19 cellular contexts compared by ENCODE assay signal in the genomic region with DNA sequence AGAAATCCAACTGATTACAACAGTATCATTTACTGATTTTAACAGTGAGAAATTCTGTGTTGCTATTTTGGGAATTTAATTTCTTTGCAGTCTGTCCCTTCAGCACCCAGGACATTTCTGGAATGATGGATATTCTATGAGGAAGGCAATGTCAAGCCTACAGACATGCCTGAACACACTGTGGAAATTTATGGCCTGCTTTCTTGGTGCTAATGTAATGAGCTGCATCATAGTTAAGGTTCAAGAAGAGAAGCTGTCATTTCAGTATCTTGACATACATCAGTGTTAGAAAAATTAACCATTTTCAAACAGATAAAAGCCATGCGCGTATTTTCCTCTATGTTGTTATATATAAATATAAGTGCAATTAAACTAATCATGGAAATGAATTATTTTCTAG.
"Had no signal": no experiment of that assay in that cellular context is flagged by ENCODE, and none has a peak within 500 bp of the region (broad histone marks: within the 10 kb centered on the region; RNA-seq: fewer than 3 reads in every experiment).

No MANE protein-coding gene starts in this region.

- ATAC-seq: foreskin keratinocyte, gastroesophageal sphincter, heart left ventricle, left colon, left lobe of liver, lower lobe of right lung had no signal

- H3K27ac ChIP-seq: colonic mucosa, esophagus muscularis mucosa, foreskin keratinocyte, gastroesophageal sphincter, heart left ventricle, hepatocyte, left ventricle myocardium inferior, lower lobe of right lung had no signal

- H3K27me3 ChIP-seq: colonic mucosa, esophagus muscularis mucosa, foreskin keratinocyte, gastroesophageal sphincter, heart left ventricle, hepatocyte had no signal

- H3K4me1 ChIP-seq: colonic mucosa, esophagus muscularis mucosa, foreskin keratinocyte, gastroesophageal sphincter, heart left ventricle, left ventricle myocardium inferior, lower lobe of right lung had no signal

- H3K36me3 ChIP-seq: colonic mucosa, esophagus muscularis mucosa, gastroesophageal sphincter, heart left ventricle, left ventricle myocardium inferior, lower lobe of right lung had no signal

- DNase-seq: colonic mucosa; cortex of kidney; effector CD4-positive, alpha-beta T cell; effector memory CD4-positive, alpha-beta T cell; foreskin keratinocyte; heart left ventricle; immature natural killer cell; islet precursor cell; kidney; kidney glomerular epithelial cell; left colon; left ventricle myocardium inferior; lower lobe of right lung; mesendoderm; midbrain had no signal

- H3K4me3 ChIP-seq: colonic mucosa, esophagus muscularis mucosa, gastroesophageal sphincter, heart left ventricle, hepatocyte, left ventricle myocardium inferior, lower lobe of right lung had no signal

- H3K9me3 ChIP-seq: colonic mucosa, esophagus muscularis mucosa, gastroesophageal sphincter, left ventricle myocardium inferior, lower lobe of right lung had no signal
